1 cellular context compared by ENCODE assay signal in genomic region chr16:20741555-20742285, GRCh38.
A peak's percentile ranks its signal among the peaks of the same experiment; 100 is the strongest.
TF ChIP-seq lines count a peak whose summit lies in the region.

A gene with protein sequence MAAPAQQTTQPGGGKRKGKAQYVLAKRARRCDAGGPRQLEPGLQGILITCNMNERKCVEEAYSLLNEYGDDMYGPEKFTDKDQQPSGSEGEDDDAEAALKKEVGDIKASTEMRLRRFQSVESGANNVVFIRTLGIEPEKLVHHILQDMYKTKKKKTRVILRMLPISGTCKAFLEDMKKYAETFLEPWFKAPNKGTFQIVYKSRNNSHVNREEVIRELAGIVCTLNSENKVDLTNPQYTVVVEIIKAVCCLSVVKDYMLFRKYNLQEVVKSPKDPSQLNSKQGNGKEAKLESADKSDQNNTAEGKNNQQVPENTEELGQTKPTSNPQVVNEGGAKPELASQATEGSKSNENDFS (minus strand): TSS chr16:20741818. CDS start chr16:20741739, 79 bp downstream.

TF ChIP-seq in K562, 482 proteins besides CTCF, POLR2A, EP300 and RAD21 (continued from another document and continues in another):
- peak; percentile 98 for TF ChIP-seq CREB1 (IDR thresholded peaks at IDR 0.05)
- TF ChIP-seq CREB1 (CRISPR knock-in tag; IDR thresholded peaks at IDR 0.05) = peak; percentile 99
- no peak for TF ChIP-seq TCF7L2 (IDR thresholded peaks at IDR 0.05; ENCODE audit: low read depth, low read length)
- TF ChIP-seq STAT6 (CRISPR knock-in tag; IDR thresholded peaks at IDR 0.05) = no peak
- no peak for TF ChIP-seq ZNF589 (CRISPR knock-in tag; IDR thresholded peaks at IDR 0.05; ENCODE audit: low read depth)
- TF ChIP-seq HOXB6 (CRISPR knock-in tag; IDR thresholded peaks at IDR 0.05; ENCODE audit: borderline replicate concordance) = no peak
- no peak for TF ChIP-seq HNRNPK (IDR thresholded peaks at IDR 0.05; ENCODE audit: low read depth, low read length, poor library complexity, severe bottlenecking)
- no peak for TF ChIP-seq NR1H2 (CRISPR knock-in tag; IDR thresholded peaks at IDR 0.05)
- no peak for TF ChIP-seq LARP7 (IDR thresholded peaks at IDR 0.05)
- no peak for TF ChIP-seq SAP30 (IDR thresholded peaks at IDR 0.05; ENCODE audit: borderline replicate concordance, insufficient read depth, low read depth, low read length, poor library complexity, severe bottlenecking)
- TF ChIP-seq HEY1 (CRISPR knock-in tag; IDR thresholded peaks at IDR 0.05; ENCODE audit: borderline replicate concordance) = no peak; the same call in 1 of the 2 replicates
- TF ChIP-seq FOXA3 (CRISPR knock-in tag; conservative IDR thresholded peaks at IDR 0.05 in 1 of 2, IDR thresholded peaks at IDR 0.05 in 1 of 2) = no peak
- TF ChIP-seq TRIM24 (IDR thresholded peaks at IDR 0.05) = no peak
- TF ChIP-seq, protein P1, sequence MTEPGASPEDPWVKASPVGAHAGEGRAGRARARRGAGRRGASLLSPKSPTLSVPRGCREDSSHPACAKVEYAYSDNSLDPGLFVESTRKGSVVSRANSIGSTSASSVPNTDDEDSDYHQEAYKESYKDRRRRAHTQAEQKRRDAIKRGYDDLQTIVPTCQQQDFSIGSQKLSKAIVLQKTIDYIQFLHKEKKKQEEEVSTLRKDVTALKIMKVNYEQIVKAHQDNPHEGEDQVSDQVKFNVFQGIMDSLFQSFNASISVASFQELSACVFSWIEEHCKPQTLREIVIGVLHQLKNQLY (CRISPR knock-in tag; conservative IDR thresholded peaks at IDR 0.05) = no peak
- TF ChIP-seq, protein P2, sequence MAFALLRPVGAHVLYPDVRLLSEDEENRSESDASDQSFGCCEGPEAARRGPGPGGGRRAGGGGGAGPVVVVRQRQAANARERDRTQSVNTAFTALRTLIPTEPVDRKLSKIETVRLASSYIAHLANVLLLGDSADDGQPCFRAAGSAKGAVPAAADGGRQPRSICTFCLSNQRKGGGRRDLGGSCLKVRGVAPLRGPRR (CRISPR knock-in tag; IDR thresholded peaks at IDR 0.05) = peak; percentile 48; the same call in 1 of the 2 replicates
- peak; percentile 15 for TF ChIP-seq POU5F1 (IDR thresholded peaks at IDR 0.05; ENCODE audit: borderline replicate concordance, low read depth, low read length, partially characterized antibody)
- TF ChIP-seq PREB (CRISPR knock-in tag; IDR thresholded peaks at IDR 0.05) = no peak
- TF ChIP-seq SP1 (CRISPR knock-in tag; IDR thresholded peaks at IDR 0.05) = peak; percentile 95
- peak; percentile 26; the same call in 1 of the 2 replicates for TF ChIP-seq ATF3 (IDR thresholded peaks at IDR 0.05)
- TF ChIP-seq ATF3 (CRISPR knock-in tag; conservative IDR thresholded peaks at IDR 0.05) = no peak
- TF ChIP-seq ZNF212 (CRISPR knock-in tag; IDR thresholded peaks at IDR 0.05) = no peak
- peak; percentile 94 for TF ChIP-seq RBFOX2 (IDR thresholded peaks at IDR 0.05; ENCODE audit: low read depth, low read length)
- TF ChIP-seq SIRT6 (IDR thresholded peaks at IDR 0.05; ENCODE audit: low read depth, low read length) = no peak
- 0 out of 2 replicates have a peak, but pooled peaks have one; percentile 59 for TF ChIP-seq ZNF165 (CRISPR knock-in tag; IDR thresholded peaks at IDR 0.05; ENCODE audit: borderline replicate concordance)
- peak; percentile 83; the same call in 1 of the 2 replicates for TF ChIP-seq RNF2 (IDR thresholded peaks at IDR 0.05)
- peak; percentile 14; the same call in 1 of the 2 replicates for TF ChIP-seq HDAC2 (IDR thresholded peaks at IDR 0.05)
- TF ChIP-seq TOE1 (IDR thresholded peaks at IDR 0.05; ENCODE audit: borderline replicate concordance) = peak; percentile 95
- no peak for TF ChIP-seq TOE1 (CRISPR knock-in tag; IDR thresholded peaks at IDR 0.05; ENCODE audit: borderline replicate concordance, low read depth)
- TF ChIP-seq ZNF24 (IDR thresholded peaks at IDR 0.05) = no peak; the same call in 1 of the 2 replicates
- TF ChIP-seq, protein P3, sequence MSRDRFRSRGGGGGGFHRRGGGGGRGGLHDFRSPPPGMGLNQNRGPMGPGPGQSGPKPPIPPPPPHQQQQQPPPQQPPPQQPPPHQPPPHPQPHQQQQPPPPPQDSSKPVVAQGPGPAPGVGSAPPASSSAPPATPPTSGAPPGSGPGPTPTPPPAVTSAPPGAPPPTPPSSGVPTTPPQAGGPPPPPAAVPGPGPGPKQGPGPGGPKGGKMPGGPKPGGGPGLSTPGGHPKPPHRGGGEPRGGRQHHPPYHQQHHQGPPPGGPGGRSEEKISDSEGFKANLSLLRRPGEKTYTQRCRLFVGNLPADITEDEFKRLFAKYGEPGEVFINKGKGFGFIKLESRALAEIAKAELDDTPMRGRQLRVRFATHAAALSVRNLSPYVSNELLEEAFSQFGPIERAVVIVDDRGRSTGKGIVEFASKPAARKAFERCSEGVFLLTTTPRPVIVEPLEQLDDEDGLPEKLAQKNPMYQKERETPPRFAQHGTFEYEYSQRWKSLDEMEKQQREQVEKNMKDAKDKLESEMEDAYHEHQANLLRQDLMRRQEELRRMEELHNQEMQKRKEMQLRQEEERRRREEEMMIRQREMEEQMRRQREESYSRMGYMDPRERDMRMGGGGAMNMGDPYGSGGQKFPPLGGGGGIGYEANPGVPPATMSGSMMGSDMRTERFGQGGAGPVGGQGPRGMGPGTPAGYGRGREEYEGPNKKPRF (IDR thresholded peaks at IDR 0.05; ENCODE audit: low read depth, low read length) = no peak
- no peak for TF ChIP-seq IFI16 (CRISPR knock-in tag; IDR thresholded peaks at IDR 0.05)
- 0 out of 2 replicates have a peak, but pooled peaks have one; percentile 61 for TF ChIP-seq PHB (CRISPR knock-in tag; IDR thresholded peaks at IDR 0.05)
- TF ChIP-seq ELF4 (CRISPR knock-in tag; IDR thresholded peaks at IDR 0.05) = no peak
- peak; percentile 65 for TF ChIP-seq BHLHE40 (IDR thresholded peaks at IDR 0.05; ENCODE audit: low read length)
- TF ChIP-seq ZNF311 (CRISPR knock-in tag; IDR thresholded peaks at IDR 0.05) = no peak
- TF ChIP-seq ARNT (IDR thresholded peaks at IDR 0.05) = 0 out of 4 replicates have a peak, but pooled peaks of 1 of the 2 experiments have one; percentile 13
- TF ChIP-seq SMARCA4 (IDR thresholded peaks at IDR 0.05) = no peak
- TF ChIP-seq, protein P4, sequence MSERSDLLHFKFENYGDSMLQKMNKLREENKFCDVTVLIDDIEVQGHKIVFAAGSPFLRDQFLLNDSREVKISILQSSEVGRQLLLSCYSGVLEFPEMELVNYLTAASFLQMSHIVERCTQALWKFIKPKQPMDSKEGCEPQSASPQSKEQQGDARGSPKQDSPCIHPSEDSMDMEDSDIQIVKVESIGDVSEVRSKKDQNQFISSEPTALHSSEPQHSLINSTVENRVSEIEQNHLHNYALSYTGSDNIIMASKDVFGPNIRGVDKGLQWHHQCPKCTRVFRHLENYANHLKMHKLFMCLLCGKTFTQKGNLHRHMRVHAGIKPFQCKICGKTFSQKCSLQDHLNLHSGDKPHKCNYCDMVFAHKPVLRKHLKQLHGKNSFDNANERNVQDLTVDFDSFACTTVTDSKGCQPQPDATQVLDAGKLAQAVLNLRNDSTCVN (CRISPR knock-in tag; IDR thresholded peaks at IDR 0.05) = no peak
- TF ChIP-seq RBM22 (IDR thresholded peaks at IDR 0.05; ENCODE audit: low read depth, low read length, poor library complexity, severe bottlenecking) = peak; percentile 96
- no peak for TF ChIP-seq CBX2 (IDR thresholded peaks at IDR 0.05; ENCODE audit: insufficient read depth, low read length, poor library complexity, severe bottlenecking)
- no peak for TF ChIP-seq HNRNPL (IDR thresholded peaks at IDR 0.05; ENCODE audit: low read depth, low read length)
- no peak for TF ChIP-seq KDM1A (IDR thresholded peaks at IDR 0.05)
- TF ChIP-seq ZNF217 (CRISPR knock-in tag; IDR thresholded peaks at IDR 0.05) = no peak
- TF ChIP-seq, protein P5, sequence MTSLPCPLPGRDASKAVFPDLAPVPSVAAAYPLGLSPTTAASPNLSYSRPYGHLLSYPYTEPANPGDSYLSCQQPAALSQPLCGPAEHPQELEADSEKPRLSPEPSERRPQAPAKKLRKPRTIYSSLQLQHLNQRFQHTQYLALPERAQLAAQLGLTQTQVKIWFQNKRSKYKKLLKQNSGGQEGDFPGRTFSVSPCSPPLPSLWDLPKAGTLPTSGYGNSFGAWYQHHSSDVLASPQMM (CRISPR knock-in tag; IDR thresholded peaks at IDR 0.05) = no peak
- TF ChIP-seq ZBTB34 (CRISPR knock-in tag; IDR thresholded peaks at IDR 0.05) = no peak
- TF ChIP-seq CC2D1A (IDR thresholded peaks at IDR 0.05) = peak; percentile 98
- no peak for TF ChIP-seq MECOM (CRISPR knock-in tag; IDR thresholded peaks at IDR 0.05)
- TF ChIP-seq, protein P6, sequence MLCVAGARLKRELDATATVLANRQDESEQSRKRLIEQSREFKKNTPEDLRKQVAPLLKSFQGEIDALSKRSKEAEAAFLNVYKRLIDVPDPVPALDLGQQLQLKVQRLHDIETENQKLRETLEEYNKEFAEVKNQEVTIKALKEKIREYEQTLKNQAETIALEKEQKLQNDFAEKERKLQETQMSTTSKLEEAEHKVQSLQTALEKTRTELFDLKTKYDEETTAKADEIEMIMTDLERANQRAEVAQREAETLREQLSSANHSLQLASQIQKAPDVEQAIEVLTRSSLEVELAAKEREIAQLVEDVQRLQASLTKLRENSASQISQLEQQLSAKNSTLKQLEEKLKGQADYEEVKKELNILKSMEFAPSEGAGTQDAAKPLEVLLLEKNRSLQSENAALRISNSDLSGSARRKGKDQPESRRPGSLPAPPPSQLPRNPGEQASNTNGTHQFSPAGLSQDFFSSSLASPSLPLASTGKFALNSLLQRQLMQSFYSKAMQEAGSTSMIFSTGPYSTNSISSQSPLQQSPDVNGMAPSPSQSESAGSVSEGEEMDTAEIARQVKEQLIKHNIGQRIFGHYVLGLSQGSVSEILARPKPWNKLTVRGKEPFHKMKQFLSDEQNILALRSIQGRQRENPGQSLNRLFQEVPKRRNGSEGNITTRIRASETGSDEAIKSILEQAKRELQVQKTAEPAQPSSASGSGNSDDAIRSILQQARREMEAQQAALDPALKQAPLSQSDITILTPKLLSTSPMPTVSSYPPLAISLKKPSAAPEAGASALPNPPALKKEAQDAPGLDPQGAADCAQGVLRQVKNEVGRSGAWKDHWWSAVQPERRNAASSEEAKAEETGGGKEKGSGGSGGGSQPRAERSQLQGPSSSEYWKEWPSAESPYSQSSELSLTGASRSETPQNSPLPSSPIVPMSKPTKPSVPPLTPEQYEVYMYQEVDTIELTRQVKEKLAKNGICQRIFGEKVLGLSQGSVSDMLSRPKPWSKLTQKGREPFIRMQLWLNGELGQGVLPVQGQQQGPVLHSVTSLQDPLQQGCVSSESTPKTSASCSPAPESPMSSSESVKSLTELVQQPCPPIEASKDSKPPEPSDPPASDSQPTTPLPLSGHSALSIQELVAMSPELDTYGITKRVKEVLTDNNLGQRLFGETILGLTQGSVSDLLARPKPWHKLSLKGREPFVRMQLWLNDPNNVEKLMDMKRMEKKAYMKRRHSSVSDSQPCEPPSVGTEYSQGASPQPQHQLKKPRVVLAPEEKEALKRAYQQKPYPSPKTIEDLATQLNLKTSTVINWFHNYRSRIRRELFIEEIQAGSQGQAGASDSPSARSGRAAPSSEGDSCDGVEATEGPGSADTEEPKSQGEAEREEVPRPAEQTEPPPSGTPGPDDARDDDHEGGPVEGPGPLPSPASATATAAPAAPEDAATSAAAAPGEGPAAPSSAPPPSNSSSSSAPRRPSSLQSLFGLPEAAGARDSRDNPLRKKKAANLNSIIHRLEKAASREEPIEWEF (CRISPR knock-in tag; IDR thresholded peaks at IDR 0.05) = no peak
- TF ChIP-seq FOXM1 (IDR thresholded peaks at IDR 0.05; ENCODE audit: low read depth) = peak; percentile 91
- no peak for TF ChIP-seq FOXM1 (CRISPR knock-in tag; IDR thresholded peaks at IDR 0.05; ENCODE audit: low read depth)
- TF ChIP-seq ETS2 (tag; IDR thresholded peaks at IDR 0.05; ENCODE audit: borderline replicate concordance, poor library complexity, severe bottlenecking) = no peak
- TF ChIP-seq TAF7 (tag; IDR thresholded peaks at IDR 0.05) = peak; percentile 79
- peak; percentile 44; the same call in 1 of the 2 replicates for TF ChIP-seq PML (IDR thresholded peaks at IDR 0.05; ENCODE audit: low read length)
